ENCODE assay signal across 7 cellular contexts in the genomic region with DNA sequence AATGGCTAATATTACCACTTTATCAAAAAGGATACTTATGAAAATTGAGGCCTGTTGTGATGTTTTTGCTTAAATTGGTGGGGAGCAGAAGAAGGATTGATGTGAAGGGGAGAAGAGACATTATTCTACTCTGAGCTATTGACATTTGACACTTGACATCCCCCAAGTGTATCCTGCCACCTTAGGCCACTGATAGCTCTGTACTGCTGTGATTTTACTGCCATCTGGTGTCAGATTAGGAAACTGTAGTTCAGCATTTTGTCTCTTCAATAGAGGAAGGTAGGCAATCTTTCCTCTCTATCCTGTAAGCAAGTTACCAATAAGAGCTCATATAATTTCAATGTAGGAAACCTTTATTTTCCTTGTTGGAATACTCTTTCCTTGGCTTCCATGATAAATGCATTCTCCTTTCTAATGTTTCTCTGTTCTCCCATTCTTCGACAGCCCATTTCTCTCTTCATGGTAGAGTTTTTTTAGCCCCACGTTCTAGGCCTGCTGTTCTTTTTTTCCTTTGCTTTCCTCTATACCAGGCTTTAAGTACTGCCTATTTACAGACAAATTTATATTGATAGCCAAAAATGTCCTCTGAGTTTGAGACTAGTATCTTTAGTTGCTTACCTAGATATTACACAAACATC. TPM values are rescaled to one million over a fixed set of nuclear protein-coding genes. Genes with fewer than 3 reads are reported as not detected.
DNase-seq lines count a peak whose midpoint lies in the region; ATAC-seq and TF ChIP-seq lines count a peak whose summit lies in the region.

No MANE protein-coding gene starts in this region.

- no peak for TF ChIP-seq POLR2A in sigmoid colon (IDR thresholded peaks at IDR 0.05)

- H3K27me3 Mint-ChIP-seq in activated CD8-positive, alpha-beta T cell treated with anti-CD3 and anti-CD28 coated beads, Interleukin-2, amount 10 ng/mL, durations not matched to agents 7 days and 5 days (ENCODE audit: low read depth) = no peaks in the 10 kb centered on the region

- CTCF ChIA-PET in activated CD8-positive, alpha-beta T cell treated with anti-CD3 and anti-CD28 coated beads, Interleukin-2, amount 10 ng/mL, durations not matched to agents 7 days and 5 days (lab: Charles Lee) = interaction anchor here (0.6 to 3.7 kb wide), 46 partner anchors 9 to 1094 kb away, joined by 3 to 25 read pairs (median 4); a partner anchor contains a TSS

- peak; percentile 72 for DNase-seq in ELR (ENCODE audit: low read depth)
- DNase-seq in NCI-H2171 (lab: John Stamatoyannopoulos, UW) = peak; percentile 32
- peak; percentile 52 for DNase-seq in activated CD8-positive, alpha-beta T cell treated with anti-CD3 and anti-CD28 coated beads, Interleukin-2, amount 10 ng/mL, durations not matched to agents 7 days and 5 days
- DNase-seq in heart right ventricle = peak in 1 of 2 donors; percentile 21
- DNase-seq in sigmoid colon = no peak

- H3K9me3 Mint-ChIP-seq in activated CD8-positive, alpha-beta T cell treated with anti-CD3 and anti-CD28 coated beads, Interleukin-2, amount 10 ng/mL, durations not matched to agents 7 days and 5 days (ENCODE audit: insufficient read depth) = no peaks in the 10 kb centered on the region

- no peak overlapping the region for H3K4me3 Mint-ChIP-seq in activated CD8-positive, alpha-beta T cell treated with anti-CD3 and anti-CD28 coated beads, Interleukin-2, amount 10 ng/mL, durations not matched to agents 7 days and 5 days

- H3K36me3 ChIP-seq in heart right ventricle (peaks cover 0 to 28% (median 6%) of the 10 kb centered on the region in 9 donors), sigmoid colon (peaks cover 0 to 22% (median 4%) of the 10 kb centered on the region in 4 donors)

- 85 to 88% methylated on average over 2 of the region's 2 CpGs for WGBS in heart right ventricle, 2 donors
- WGBS in sigmoid colon, 2 donors = 90 to 96% methylated on average over 2 of the region's 2 CpGs

- H3K9me3 ChIP-seq in heart right ventricle = no peaks in the 10 kb centered on the region
- H3K9me3 ChIP-seq in sigmoid colon = no peaks in the 10 kb centered on the region

- POLR2A ChIA-PET in activated CD8-positive, alpha-beta T cell treated with anti-CD3 and anti-CD28 coated beads, Interleukin-2, amount 10 ng/mL, durations not matched to agents 7 days and 5 days (lab: Charles Lee) = no interaction called here

- no peak for TF ChIP-seq EP300 in sigmoid colon (IDR thresholded peaks at IDR 0.05)

- H3K4me3 ChIP-seq in heart right ventricle (no peak overlapping the region), sigmoid colon (no peak overlapping the region)

- no peaks in the 10 kb centered on the region for H3K4me1 Mint-ChIP-seq in activated CD8-positive, alpha-beta T cell treated with anti-CD3 and anti-CD28 coated beads, Interleukin-2, amount 10 ng/mL, durations not matched to agents 7 days and 5 days (ENCODE audit: low read depth)

- peaks cover 3% of the 10 kb centered on the region for H3K36me3 Mint-ChIP-seq in activated CD8-positive, alpha-beta T cell treated with anti-CD3 and anti-CD28 coated beads, Interleukin-2, amount 10 ng/mL, durations not matched to agents 7 days and 5 days (ENCODE audit: low read depth)

- H3K4me1 ChIP-seq in heart right ventricle (no peaks in the 10 kb centered on the region), sigmoid colon (no peaks in the 10 kb centered on the region)

- intact Hi-C loops in heart right ventricle (cut with DNase I) (loop anchor here in 6 of 10 donors (2.0 to 10.0 kb wide), 5 partner anchors 45 to 1427 kb away; a partner anchor contains a TSS), sigmoid colon (cut with DNase I) (loop anchor here (2.0 kb wide), 1 partner anchor 243 kb away; no protein-coding TSS in a partner anchor)

- H3K27ac ChIP-seq in heart right ventricle (no peak overlapping the region), sigmoid colon (no peak overlapping the region)

- no peaks in the 10 kb centered on the region for H3K27me3 ChIP-seq in heart right ventricle
- no peaks in the 10 kb centered on the region for H3K27me3 ChIP-seq in sigmoid colon

- H3K27ac Mint-ChIP-seq in activated CD8-positive, alpha-beta T cell treated with anti-CD3 and anti-CD28 coated beads, Interleukin-2, amount 10 ng/mL, durations not matched to agents 7 days and 5 days = no peak overlapping the region

- ATAC-seq in GM19395 (IDR thresholded peaks at IDR 0.05; ENCODE audit: unreplicated experiment) (peak; percentile 86), HG03196 (IDR thresholded peaks at IDR 0.05; ENCODE audit: unreplicated experiment) (peak; percentile 87), heart right ventricle (peak in 5 of 8 donors; percentile 51 to 77 (median 68))
- peak; percentile 86 for ATAC-seq in activated CD8-positive, alpha-beta T cell treated with anti-CD3 and anti-CD28 coated beads, Interleukin-2, amount 10 ng/mL, durations not matched to agents 7 days and 5 days

- TF ChIP-seq CTCF in heart right ventricle (IDR thresholded peaks at IDR 0.05) (peak; percentile 41 to 86 (median 73)), sigmoid colon (IDR thresholded peaks at IDR 0.05) (peak; percentile 18 to 69 (median 31))

RNA-seq across cellular contexts. Expression of a gene that starts 46.3 kb away (rescaled TPM):
- total RNA-seq in activated CD8-positive, alpha-beta T cell treated with anti-CD3 and anti-CD28 coated beads, Interleukin-2, amount 10 ng/mL, durations not matched to agents 7 days and 5 days = 10 to 100 TPM; 76.9 to 79.3 TPM
- total RNA-seq in heart right ventricle = 10 to 100 TPM; 28.2 to 41.8 (median 34.8) TPM
- polyA plus RNA-seq in heart right ventricle = 10 to 100 TPM; 15.4 to 25.8 TPM
- total RNA-seq in sigmoid colon = 10 to 100 TPM; 52.3 to 66.7 (median 59.3) TPM
- polyA plus RNA-seq in sigmoid colon = 10 to 100 TPM; 25.2 to 33.4 (median 27.0) TPM

RNA-seq across cellular contexts. Expression of a gene that starts 46.4 kb away (rescaled TPM):
- total RNA-seq in activated CD8-positive, alpha-beta T cell treated with anti-CD3 and anti-CD28 coated beads, Interleukin-2, amount 10 ng/mL, durations not matched to agents 7 days and 5 days = 10 to 100 TPM; 46.6 to 51.1 TPM
- total RNA-seq in heart right ventricle (10 to 100 TPM; 51.0 to 69.6 (median 58.6) TPM), sigmoid colon (10 to 100 TPM; 34.6 to 63.1 (median 39.0) TPM)
- polyA plus RNA-seq in heart right ventricle (10 to 100 TPM; 26.1 to 79.2 TPM), sigmoid colon (10 to 100 TPM; 25.0 to 42.6 (median 38.1) TPM)
